ENCODE assay signal across 1 cellular context in the genomic region with DNA sequence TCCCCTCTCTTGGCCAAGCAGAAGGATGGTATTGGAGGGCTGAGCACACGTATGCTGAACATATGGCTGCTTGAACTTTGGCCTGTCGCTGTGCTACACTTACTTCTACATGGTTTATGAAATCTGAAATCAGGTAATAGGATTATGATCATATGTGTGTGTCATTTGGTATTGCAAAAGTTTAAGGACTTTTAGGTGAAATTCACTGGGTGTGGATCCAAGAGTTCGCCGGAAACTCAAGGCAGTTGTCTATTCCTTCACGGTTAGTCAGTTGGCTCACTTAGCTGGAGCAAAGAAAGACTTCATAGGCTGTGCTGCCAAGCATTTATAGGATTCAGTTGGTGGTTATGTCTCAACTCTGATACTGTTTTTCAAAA.
TF ChIP-seq lines count a peak whose summit lies in the region.

No MANE protein-coding gene starts in this region.

TF ChIP-seq in H1, 55 proteins besides CTCF, POLR2A, EP300 and RAD21 (continued from another document):
- TF ChIP-seq, protein P1, sequence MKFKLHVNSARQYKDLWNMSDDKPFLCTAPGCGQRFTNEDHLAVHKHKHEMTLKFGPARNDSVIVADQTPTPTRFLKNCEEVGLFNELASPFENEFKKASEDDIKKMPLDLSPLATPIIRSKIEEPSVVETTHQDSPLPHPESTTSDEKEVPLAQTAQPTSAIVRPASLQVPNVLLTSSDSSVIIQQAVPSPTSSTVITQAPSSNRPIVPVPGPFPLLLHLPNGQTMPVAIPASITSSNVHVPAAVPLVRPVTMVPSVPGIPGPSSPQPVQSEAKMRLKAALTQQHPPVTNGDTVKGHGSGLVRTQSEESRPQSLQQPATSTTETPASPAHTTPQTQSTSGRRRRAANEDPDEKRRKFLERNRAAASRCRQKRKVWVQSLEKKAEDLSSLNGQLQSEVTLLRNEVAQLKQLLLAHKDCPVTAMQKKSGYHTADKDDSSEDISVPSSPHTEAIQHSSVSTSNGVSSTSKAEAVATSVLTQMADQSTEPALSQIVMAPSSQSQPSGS (IDR thresholded peaks at IDR 0.05; ENCODE audit: low read length) = no peak
- TF ChIP-seq CHD2 (IDR thresholded peaks at IDR 0.05; ENCODE audit: low read length) (no peak), SP4 (IDR thresholded peaks at IDR 0.05; ENCODE audit: low read length) (no peak), ASH2L (IDR thresholded peaks at IDR 0.05; ENCODE audit: low read length) (no peak), CHD1 (IDR thresholded peaks at IDR 0.05; ENCODE audit: low read depth, low read length) (no peak), SIRT6 (IDR thresholded peaks at IDR 0.05; ENCODE audit: low read length) (no peak), BACH1 (IDR thresholded peaks at IDR 0.05; ENCODE audit: low read length) (no peak), RNF2 (IDR thresholded peaks at IDR 0.05; ENCODE audit: borderline replicate concordance, low read depth, low read length, missing control alignments, poor library complexity, severe bottlenecking) (no peak)
TF ChIP-seq in H1: peak in this region for 0.
